19 cellular contexts compared by ENCODE assay signal in the genomic region with DNA sequence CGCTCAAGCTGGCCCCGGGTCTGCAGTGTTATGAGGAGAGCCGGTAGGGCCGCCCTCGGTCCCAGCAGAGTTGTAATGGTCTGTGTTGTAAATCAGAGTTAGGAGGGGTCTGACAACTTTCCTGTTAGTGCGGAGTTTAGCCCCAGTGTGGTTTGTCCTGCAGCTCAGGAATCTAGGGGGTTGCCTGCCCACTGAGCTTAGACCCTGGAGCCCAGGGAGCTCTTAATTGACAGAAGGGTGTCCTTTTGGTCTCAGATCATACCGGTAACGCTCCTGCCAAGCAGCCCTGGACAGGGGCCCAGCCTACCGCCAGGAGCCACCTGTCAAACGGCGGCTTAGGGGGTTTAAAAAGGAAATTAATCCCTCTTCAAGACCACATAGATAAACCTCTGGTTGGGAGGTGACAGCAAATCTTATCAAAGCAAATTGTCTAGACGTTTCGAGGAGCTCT.
A peak's percentile ranks its signal among the peaks of the same experiment; 100 is the strongest.
DNase-seq lines count a peak whose midpoint lies in the region; ATAC-seq lines count a peak whose summit lies in the region.
"Had no signal": no experiment of that assay in that cellular context is flagged by ENCODE, and none has a peak within 500 bp of the region (broad histone marks: within the 10 kb centered on the region; RNA-seq: fewer than 3 reads in every experiment).

No MANE protein-coding gene starts in this region.

- H3K4me1 ChIP-seq in thymus (ENCODE audit: control insufficient read depth, insufficient read depth, low read length): no peaks in the 10 kb centered on the region
- H3K4me1 ChIP-seq: Caco-2 had no signal

- H3K9me3 ChIP-seq in thymus (ENCODE audit: control insufficient read depth): no peaks in the 10 kb centered on the region
- H3K9me3 ChIP-seq: Caco-2, ovary had no signal

- H3K27me3 ChIP-seq in thymus (ENCODE audit: control insufficient read depth, insufficient read depth): no peaks in the 10 kb centered on the region
- H3K27me3 ChIP-seq: ovary had no signal

- no peaks in the 10 kb centered on the region for H3K36me3 ChIP-seq in thymus (ENCODE audit: control insufficient read depth, insufficient read depth)
- H3K36me3 ChIP-seq: ovary had no signal

- WGBS in thymus: 60% methylated on average over 13 of the region's 13 CpGs

- DNase-seq in NCI-H524 treated with DMSO at 0.1 percent for 48 hours (lab: John Stamatoyannopoulos, UW) (peak; percentile 81), cerebellum (ENCODE audit: low spot score) (peak; percentile 45), left lobe of liver (ENCODE audit: low spot score) (no peak), COR-L47 (lab: John Stamatoyannopoulos, UW) (no peak), A172 (ENCODE audit: low spot score) (no peak), DMS153 treated with DMSO at 0.1 percent for 48 hours (lab: John Stamatoyannopoulos, UW; ENCODE audit: unreplicated experiment) (no peak)
- DNase-seq: activated CD4-positive, alpha-beta memory T cell treated with anti-CD3 and anti-CD28 coated beads for 36 hours; activated T-cell treated with anti-CD3 and anti-CD28 coated beads, Interleukin-2, amount 50 U/mL, for 1 hour; Caco-2; foreskin fibroblast; kidney glomerular epithelial cell; NCI-H1694; NCI-H345; stimulated activated CD8-positive, alpha-beta memory T cell treated with anti-CD3 and anti-CD28 coated beads, Interleukin-4, amount 100 ng/mL, for 48 hours; T-cell had no signal

- H3K27ac ChIP-seq in thymus (ENCODE audit: low read depth): peak overlapping the region; percentile 12
- H3K27ac ChIP-seq: ovary, VCaP had no signal

- peak; percentile 37 for ATAC-seq in left lobe of liver
- ATAC-seq: T-cell had no signal

- no peak overlapping the region for H3K4me3 ChIP-seq in thymus (ENCODE audit: low read length)
- H3K4me3 ChIP-seq: ovary, skin epidermis had no signal

Comparison
In these comparisons a context has a peak if more than half of its experiments do, and no peak if none do; other contexts are left out.
1. DNase-seq: peak in NCI-H524 treated with DMSO at 0.1 percent for 48 hours (single experiment) and cerebellum (single experiment); none in left lobe of liver (single experiment), COR-L47 (single experiment), A172 (single experiment) and DMS153 treated with DMSO at 0.1 percent for 48 hours (single experiment).